In genomic region chr14:38129705-38130104, GRCh38 we compare ENCODE assay signal across 20 cellular contexts.
DNase-seq lines count a peak whose midpoint lies in the region; ATAC-seq and TF ChIP-seq lines count a peak whose summit lies in the region.
"Had no signal": no experiment of that assay in that cellular context is flagged by ENCODE, and none has a peak within 500 bp of the region (broad histone marks: within the 10 kb centered on the region; RNA-seq: fewer than 3 reads in every experiment).

No MANE protein-coding gene starts in this region.

- H3K27ac Mint-ChIP-seq in CD4-positive, CD25-positive, alpha-beta regulatory T cell: peak overlapping the region in 2 of 3 donors; percentile 42 to 57
- H3K27ac Mint-ChIP-seq in CD4-positive, alpha-beta T cell: peak overlapping the region; percentile 19
- no peak overlapping the region for H3K27ac Mint-ChIP-seq in activated T-cell treated with anti-CD3 and anti-CD28 coated beads, Interleukin-2, amount 50 U/mL, for 72 hours
- H3K27ac Mint-ChIP-seq: B cell had no signal

- POLR2A ChIA-PET in CD4-positive, alpha-beta T cell (lab: Charles Lee): no interaction called here

- no peak for DNase-seq in CD4-positive, CD25-positive, alpha-beta regulatory T cell
- DNase-seq in CD4-positive, alpha-beta T cell: peak in 3 of 10 experiments; percentile 1 to 4 (median 3)
- DNase-seq in activated T-cell treated with anti-CD3 and anti-CD28 coated beads, Interleukin-2, amount 50 U/mL, for 72 hours: peak; percentile 27 to 36
- DNase-seq in stimulated activated CD4-positive, alpha-beta T cell treated with anti-CD3 and anti-CD28 coated beads, Interleukin-15, amount 100 ng/mL, for 48 hours (ENCODE audit: low read depth in 2 of 2): peak; percentile 7 to 17
- DNase-seq in NOMO-1 treated with dmso at 0.1 percent for 144 hours (lab: John Stamatoyannopoulos, UW; ENCODE audit: unreplicated experiment): no peak
- no peak for DNase-seq in iPS-NIHi7 (ENCODE audit: extremely low spot score)
- DNase-seq: anterior cingulate cortex; effector CD4-positive, alpha-beta T cell; Kasumi-1; midbrain; NCI-H1092 treated with DMSO at 0.1 percent for 48 hours; NCI-H526 treated with DMSO at 0.1 percent for 48 hours; OCI-M1; SHP77 treated with DMSO at 0.1 percent for 48 hours; spleen had no signal

- H3K4me1 ChIP-seq in CD4-positive, CD25-positive, alpha-beta regulatory T cell (ENCODE audit: control insufficient read depth, insufficient read depth, low read length, poor library complexity, severe bottlenecking): peaks cover 7% of the 10 kb centered on the region
- H3K4me1 ChIP-seq: esophagus muscularis mucosa had no signal

- H3K27me3 Mint-ChIP-seq in CD4-positive, CD25-positive, alpha-beta regulatory T cell: no peaks in the 10 kb centered on the region
- H3K27me3 Mint-ChIP-seq in CD4-positive, alpha-beta T cell: no peaks in the 10 kb centered on the region
- H3K27me3 Mint-ChIP-seq in activated T-cell treated with anti-CD3 and anti-CD28 coated beads, Interleukin-2, amount 50 U/mL, for 72 hours (ENCODE audit: low read depth): no peaks in the 10 kb centered on the region
- H3K27me3 Mint-ChIP-seq: B cell had no signal

- no peak overlapping the region for H3K27ac ChIP-seq in CD4-positive, CD25-positive, alpha-beta regulatory T cell (ENCODE audit: insufficient read depth, low read length, poor library complexity, severe bottlenecking)
- no peak overlapping the region for H3K27ac ChIP-seq in CD4-positive, alpha-beta T cell (ENCODE audit: low read depth, low read length)
- H3K27ac ChIP-seq: esophagus muscularis mucosa, spleen, VCaP had no signal

- no peak overlapping the region for H3K4me3 ChIP-seq in CD4-positive, CD25-positive, alpha-beta regulatory T cell (ENCODE audit: low read depth, low read length)
- H3K4me3 ChIP-seq: esophagus muscularis mucosa, spleen had no signal

- CTCF ChIA-PET in CD4-positive, alpha-beta T cell (lab: Charles Lee): no interaction called here

- H3K36me3 ChIP-seq in CD4-positive, CD25-positive, alpha-beta regulatory T cell (ENCODE audit: control insufficient read depth, insufficient read depth, low read length): no peaks in the 10 kb centered on the region
- H3K36me3 ChIP-seq: esophagus muscularis mucosa, spleen had no signal

- H3K9me3 Mint-ChIP-seq in CD4-positive, CD25-positive, alpha-beta regulatory T cell: no peaks in the 10 kb centered on the region
- H3K9me3 Mint-ChIP-seq in CD4-positive, alpha-beta T cell: no peaks in the 10 kb centered on the region
- peaks cover 0 to 2% of the 10 kb centered on the region in 2 donors for H3K9me3 Mint-ChIP-seq in activated T-cell treated with anti-CD3 and anti-CD28 coated beads, Interleukin-2, amount 50 U/mL, for 72 hours

- H3K4me1 Mint-ChIP-seq in CD4-positive, CD25-positive, alpha-beta regulatory T cell: peaks cover 2 to 28% (median 19%) of the 10 kb centered on the region in 4 donors
- H3K4me1 Mint-ChIP-seq in CD4-positive, alpha-beta T cell (ENCODE audit: low read depth): peaks cover 26% of the 10 kb centered on the region
- peaks cover 32% of the 10 kb centered on the region for H3K4me1 Mint-ChIP-seq in activated T-cell treated with anti-CD3 and anti-CD28 coated beads, Interleukin-2, amount 50 U/mL, for 72 hours (ENCODE audit: low read depth)

- TF ChIP-seq CTCF in CD4-positive, alpha-beta T cell (IDR thresholded peaks at IDR 0.05): no peak

- H3K36me3 Mint-ChIP-seq in CD4-positive, CD25-positive, alpha-beta regulatory T cell: no peaks in the 10 kb centered on the region
- no peaks in the 10 kb centered on the region for H3K36me3 Mint-ChIP-seq in CD4-positive, alpha-beta T cell (ENCODE audit: low read depth)
- no peaks in the 10 kb centered on the region for H3K36me3 Mint-ChIP-seq in activated T-cell treated with anti-CD3 and anti-CD28 coated beads, Interleukin-2, amount 50 U/mL, for 72 hours (ENCODE audit: insufficient read depth in 2 of 2)

- ATAC-seq in CD4-positive, CD25-positive, alpha-beta regulatory T cell (ENCODE audit: low read depth in 2 of 2): peak in 1 of 2 donors; percentile 43
- ATAC-seq in CD4-positive, alpha-beta T cell (ENCODE audit: poor library complexity): no peak
- peak; percentile 79 to 83 for ATAC-seq in activated T-cell treated with anti-CD3 and anti-CD28 coated beads, Interleukin-2, amount 50 U/mL, for 72 hours (replicated peaks in 1 of 2)
- no peak for ATAC-seq in GM19455 (IDR thresholded peaks at IDR 0.05; ENCODE audit: unreplicated experiment)
- ATAC-seq: left lobe of liver had no signal

- no peaks in the 10 kb centered on the region for H3K27me3 ChIP-seq in CD4-positive, CD25-positive, alpha-beta regulatory T cell (ENCODE audit: control insufficient read depth, insufficient read depth, low read length)
- H3K27me3 ChIP-seq in CD4-positive, alpha-beta T cell (ENCODE audit: control insufficient read depth, insufficient read depth, low read length): no peaks in the 10 kb centered on the region
- H3K27me3 ChIP-seq: esophagus muscularis mucosa, spleen had no signal

- intact Hi-C loops in CD4-positive, alpha-beta T cell (cut with DNase I, micrococcal nuclease): no loop called here

- peak overlapping the region in 2 of 4 donors; percentile 10 to 11 for H3K4me3 Mint-ChIP-seq in CD4-positive, CD25-positive, alpha-beta regulatory T cell
- H3K4me3 Mint-ChIP-seq in CD4-positive, alpha-beta T cell: no peak overlapping the region
- peak overlapping the region; percentile 5 to 52 for H3K4me3 Mint-ChIP-seq in activated T-cell treated with anti-CD3 and anti-CD28 coated beads, Interleukin-2, amount 50 U/mL, for 72 hours
- H3K4me3 Mint-ChIP-seq: B cell had no signal

- no peaks in the 10 kb centered on the region for H3K9me3 ChIP-seq in CD4-positive, CD25-positive, alpha-beta regulatory T cell (ENCODE audit: control insufficient read depth in 2 of 2, low read length in 2 of 2)
- no peaks in the 10 kb centered on the region for H3K9me3 ChIP-seq in CD4-positive, alpha-beta T cell (ENCODE audit: control insufficient read depth, low read length)
- H3K9me3 ChIP-seq: esophagus muscularis mucosa, spleen had no signal

Comparison
In these comparisons a context has a peak if more than half of its experiments do, and no peak if none do; other contexts are left out.
1. ATAC-seq: peak in activated T-cell treated with anti-CD3 and anti-CD28 coated beads, Interleukin-2, amount 50 U/mL, for 72 hours (2 of 2); none in CD4-positive, alpha-beta T cell (single experiment) and GM19455 (single experiment).
2. DNase-seq: peak in activated T-cell treated with anti-CD3 and anti-CD28 coated beads, Interleukin-2, amount 50 U/mL, for 72 hours (2 of 2) and stimulated activated CD4-positive, alpha-beta T cell treated with anti-CD3 and anti-CD28 coated beads, Interleukin-15, amount 100 ng/mL, for 48 hours (2 of 2); none in CD4-positive, CD25-positive, alpha-beta regulatory T cell (0 of 3), NOMO-1 treated with dmso at 0.1 percent for 144 hours (single experiment) and iPS-NIHi7 (single experiment).